In genomic region chr15:66386204-66387123, GRCh38 we compare ENCODE assay signal across 8 cellular contexts. TPM values are rescaled to one million over a fixed set of nuclear protein-coding genes. Genes with fewer than 3 reads are reported as not detected.
DNase-seq lines count a peak whose midpoint lies in the region; TF ChIP-seq lines count a peak whose summit lies in the region.

TSS of gene MAP2K1 (plus strand) at chr15:66386912. CDS start at chr15:66387348, 436 bp downstream.

- no peaks in the 10 kb centered on the region for H3K9me3 ChIP-seq in HAP-1
- H3K9me3 ChIP-seq in MG63 = no peaks in the 10 kb centered on the region
- no peaks in the 10 kb centered on the region for H3K9me3 ChIP-seq in neural progenitor cell (ENCODE audit: low read depth)

- peak within 1 kb of the TSS; percentile 82 for H3K27ac ChIP-seq in neural progenitor cell

- H2AFZ ChIP-seq in neural progenitor cell (replicated peaks) = peak within 1 kb of the TSS; percentile 92

- H3K27me3 Mint-ChIP-seq in neural progenitor cell (ENCODE audit: insufficient read depth, low read depth) = peaks cover 5% of the 10 kb centered on the region

- peaks cover 20% of the 10 kb centered on the region for H3K36me3 ChIP-seq in HAP-1 (replicated peaks)
- H3K36me3 ChIP-seq in MG63 = peaks cover 28% of the 10 kb centered on the region
- no peaks in the 10 kb centered on the region for H3K36me3 ChIP-seq in neural progenitor cell

- H3K9ac ChIP-seq in neural progenitor cell = peak within 1 kb of the TSS; percentile 74

- peaks cover 7% of the 10 kb centered on the region for H3F3A ChIP-seq in neural progenitor cell (ENCODE audit: low read depth)

- peak; percentile 97 for DNase-seq in GDM1 (lab: John Stamatoyannopoulos, UW)
- DNase-seq in HAP-1 (ENCODE audit: low spot score in 2 of 2) = peak; percentile 100
- peak; percentile 98 for DNase-seq in MG63
- peak; percentile 77 for DNase-seq in SIG-M5 (lab: John Stamatoyannopoulos, UW)
- DNase-seq in activated gamma-delta T cell treated with Interleukin-2 at 50 U/mL for 16 hours = peak; percentile 97
- DNase-seq in fibroblast of villous mesenchyme (ENCODE audit: low read depth) = peak; percentile 97
- peak; percentile 98 for DNase-seq in neural progenitor cell (ENCODE audit: low spot score)
- DNase-seq in stromal cell of bone marrow (ENCODE audit: low read depth) = peak; percentile 95

- H3K4me3 Mint-ChIP-seq in neural progenitor cell = peak within 1 kb of the TSS; percentile 95

- H3K4me3 ChIP-seq in HAP-1 (peak within 1 kb of the TSS; percentile 90), MG63 (peak within 1 kb of the TSS; percentile 67), fibroblast of villous mesenchyme (ENCODE audit: low read depth, low read length) (peak within 1 kb of the TSS; percentile 89), neural progenitor cell (peak within 1 kb of the TSS; percentile 92)

- H3K4me1 ChIP-seq in HAP-1 = peaks cover 27% of the 10 kb centered on the region
- H3K4me1 ChIP-seq in neural progenitor cell = peaks cover 13% of the 10 kb centered on the region

- peaks cover 24% of the 10 kb centered on the region for H3K4me1 Mint-ChIP-seq in neural progenitor cell

- peaks cover 49% of the 10 kb centered on the region for H3K79me2 ChIP-seq in neural progenitor cell (ENCODE audit: low read depth)

- in situ Hi-C loops in HAP-1 (cut with MboI; ENCODE audit: low sequenced_read_pairs) = loop anchor here (5.0 kb wide), 1 partner anchor 111 kb away; the partner anchor contains the start of gene SNAPC5

- H3K27ac Mint-ChIP-seq in neural progenitor cell = peak within 1 kb of the TSS; percentile 90

- peaks cover 41% of the 10 kb centered on the region for H4K20me1 ChIP-seq in neural progenitor cell (ENCODE audit: low read depth)

- H3K36me3 Mint-ChIP-seq in neural progenitor cell = peaks cover 16% of the 10 kb centered on the region

- peak; percentile 51 for TF ChIP-seq CTCF in fibroblast of villous mesenchyme (IDR thresholded peaks at IDR 0.05; ENCODE audit: insufficient read depth, low read depth, low read length)
- TF ChIP-seq CTCF in neural progenitor cell (IDR thresholded peaks at IDR 0.05) = peak; percentile 73

- H3K27me3 ChIP-seq in HAP-1 (ENCODE audit: low read depth) (no peaks in the 10 kb centered on the region), MG63 (no peaks in the 10 kb centered on the region), neural progenitor cell (no peaks in the 10 kb centered on the region)

- peak within 1 kb of the TSS; percentile 93 for H3K4me2 ChIP-seq in neural progenitor cell

- H3K9me3 Mint-ChIP-seq in neural progenitor cell = no peaks in the 10 kb centered on the region

RNA-seq across cellular contexts. Expression of gene MAP2K1, which starts in this region (rescaled TPM):
- 14.4 and 20.0 TPM in 2 replicates for total RNA-seq in MG63 (2014; rRNA removed; shearing (Covaris generic); ENCODE audit: low replicate concordance)
- total RNA-seq in fibroblast of villous mesenchyme (21.6 and 26.3 TPM in 2 replicates), neural progenitor cell (ENCODE audit: low replicate concordance) (42.6 and 55.2 TPM in 2 replicates)

Comparison
In these comparisons a context has a peak if more than half of its experiments do, and no peak if none do; other contexts are left out.
1. Peak in every context shown above with its lines: DNase-seq, H3K4me3 ChIP-seq and H3K27ac ChIP-seq.